Comparison of ENCODE assay signal across 8 cellular contexts in genomic region chr18:62881509-62882016, GRCh38.
DNase-seq lines count a peak whose midpoint lies in the region; ATAC-seq and TF ChIP-seq lines count a peak whose summit lies in the region.

No MANE protein-coding gene starts in this region.

- no peak overlapping the region for H3K9ac ChIP-seq in neuronal stem cell (ENCODE audit: low read depth, low read length, poor library complexity)

- no peak overlapping the region for H2BK120ac ChIP-seq in neuronal stem cell (ENCODE audit: low read depth, low read length)

- no peak overlapping the region for H2BK15ac ChIP-seq in neuronal stem cell (ENCODE audit: low read length)

- H3K9me3 Mint-ChIP-seq in WTC11 = no peaks in the 10 kb centered on the region

- H3K4ac ChIP-seq in neuronal stem cell (ENCODE audit: low read length) = no peak overlapping the region

- peak; percentile 35 for DNase-seq in GM10248 (ENCODE audit: extremely low spot score)
- peak; percentile 65 for DNase-seq in LNCaP clone FGC (ENCODE audit: low read depth)
- no peak for DNase-seq in WTC11 (ENCODE audit: low spot score)
- DNase-seq in iris pigment epithelial cell (ENCODE audit: low read depth) = peak; percentile 97
- DNase-seq in AML-193 (lab: John Stamatoyannopoulos, UW) = no peak
- no peak for DNase-seq in neuronal stem cell (ENCODE audit: low spot score)
- DNase-seq in activated CD4-positive, alpha-beta T cell treated with anti-CD3 and anti-CD28 coated beads, Interleukin-2, amount 50 U/mL, for 1 hour = no peak

- no peaks in the 10 kb centered on the region for H3K36me3 Mint-ChIP-seq in WTC11

- no peak overlapping the region for H4K91ac ChIP-seq in neuronal stem cell (ENCODE audit: low read depth, low read length, poor library complexity)

- H3K4me3 ChIP-seq in LNCaP clone FGC (ENCODE audit: low read depth, low read length) = no peak overlapping the region
- H3K4me3 ChIP-seq in neuronal stem cell (ENCODE audit: low read length in 2 of 2) = no peak overlapping the region

- no peak overlapping the region for H3K4me3 Mint-ChIP-seq in WTC11

- CTCF ChIA-PET in GM10248 (lab: Yijun Ruan, JAX) = interaction anchor here (1.3 kb wide), 1 partner anchor 14 kb away, joined by 3 read pairs; no protein-coding TSS in a partner anchor
- CTCF ChIA-PET in WTC11 (lab: Charles Lee) = no interaction called here

- no CpG with 5 or more reads among the region's 4 CpGs for WGBS in neuronal stem cell (ENCODE audit: extremely low coverage in 2 of 2, insufficient read length in 2 of 2, insufficient replicate concordance in 1 of 2), 2 donors

- no peak overlapping the region for H2BK5ac ChIP-seq in neuronal stem cell (ENCODE audit: low read length)

- no peak overlapping the region for H2BK12ac ChIP-seq in neuronal stem cell (ENCODE audit: low read length)

- H3K4me2 ChIP-seq in neuronal stem cell (ENCODE audit: insufficient read depth, low read length, poor library complexity, severe bottlenecking) = no peak overlapping the region

- peaks cover 0 to 4% of the 10 kb centered on the region in 2 donors for H3K9me3 ChIP-seq in neuronal stem cell (replicated peaks in 1 of 2; ENCODE audit: control insufficient read depth in 2 of 2, insufficient read depth in 1 of 2, low read depth in 1 of 2, low read length in 2 of 2)

- TF ChIP-seq CTCF in GM10248 (IDR thresholded peaks at IDR 0.05; ENCODE audit: control extremely low read depth, extremely low read depth, low read depth, missing control alignments) (no peak), LNCaP clone FGC (IDR thresholded peaks at IDR 0.05; ENCODE audit: control insufficient read depth, extremely low read depth, insufficient read depth) (no peak), WTC11 (IDR thresholded peaks at IDR 0.05) (no peak)

- peaks cover 14 to 15% of the 10 kb centered on the region in 2 donors for H3K4me1 ChIP-seq in neuronal stem cell (ENCODE audit: control insufficient read depth in 2 of 2, insufficient read depth in 1 of 2, low read depth in 1 of 2, low read length in 2 of 2)

- no peak overlapping the region for H3K18ac ChIP-seq in neuronal stem cell (ENCODE audit: low read length)

- no peak overlapping the region for H3K14ac ChIP-seq in neuronal stem cell (ENCODE audit: low read length)

- H3K23ac ChIP-seq in neuronal stem cell (ENCODE audit: low read depth, low read length, poor library complexity) = no peak overlapping the region

- no peak overlapping the region for H3K27ac ChIP-seq in neuronal stem cell (replicated peaks; ENCODE audit: low read length)

- no peak overlapping the region for H2AFZ ChIP-seq in neuronal stem cell (ENCODE audit: low read length)

- POLR2A ChIA-PET in GM10248 (lab: Yijun Ruan, JAX) = no interaction called here
- POLR2A ChIA-PET in WTC11 (lab: Charles Lee) = no interaction called here

- no peak overlapping the region for H4K8ac ChIP-seq in neuronal stem cell (ENCODE audit: low read depth, low read length)

- no peaks in the 10 kb centered on the region for H3K27me3 ChIP-seq in neuronal stem cell (ENCODE audit: control insufficient read depth in 3 of 3, insufficient read depth in 3 of 3, low read depth in 1 of 3, low read length in 3 of 3)

- no peaks in the 10 kb centered on the region for H3K27me3 Mint-ChIP-seq in WTC11 (ENCODE audit: low read depth)

- peaks cover 74% of the 10 kb centered on the region for H3K4me1 Mint-ChIP-seq in WTC11

- no peaks in the 10 kb centered on the region for H3K79me1 ChIP-seq in neuronal stem cell (ENCODE audit: low read depth, low read length)

- ATAC-seq in WTC11 (no peak), GM21737 (IDR thresholded peaks at IDR 0.05; ENCODE audit: unreplicated experiment) (no peak)

- H2AK5ac ChIP-seq in neuronal stem cell (ENCODE audit: low read depth, low read length) = no peak overlapping the region

- peak overlapping the region; percentile 85 for H3K27ac Mint-ChIP-seq in WTC11

- peaks cover 2 to 5% of the 10 kb centered on the region in 2 donors for H3K36me3 ChIP-seq in neuronal stem cell (replicated peaks in 1 of 2; ENCODE audit: control insufficient read depth in 2 of 2, insufficient read depth in 2 of 2, low read length in 2 of 2)

TF ChIP-seq in WTC11, 78 proteins besides CTCF, POLR2A, EP300 and RAD21:
- TF ChIP-seq ZNF138 (CRISPR knock-in tag; conservative IDR thresholded peaks at IDR 0.05) (no peak), NR2C2 (CRISPR knock-in tag; IDR thresholded peaks at IDR 0.05) (no peak), ZBTB43 (CRISPR knock-in tag; IDR thresholded peaks at IDR 0.05) (no peak), ZNF232 (CRISPR knock-in tag; IDR thresholded peaks at IDR 0.05) (no peak), ELF4 (CRISPR knock-in tag; IDR thresholded peaks at IDR 0.05; ENCODE audit: low read depth) (no peak), ZNF423 (CRISPR knock-in tag; IDR thresholded peaks at IDR 0.05) (no peak), ZBTB21 (CRISPR knock-in tag; IDR thresholded peaks at IDR 0.05; ENCODE audit: borderline replicate concordance) (no peak), JUN (CRISPR knock-in tag; IDR thresholded peaks at IDR 0.05) (no peak)

Comparison
In these comparisons a context has a peak if more than half of its experiments do, and no peak if none do; other contexts are left out.
1. DNase-seq: peak in GM10248 (single experiment), LNCaP clone FGC (single experiment) and iris pigment epithelial cell (single experiment); none in WTC11 (single experiment), AML-193 (0 of 2), neuronal stem cell (single experiment) and activated CD4-positive, alpha-beta T cell treated with anti-CD3 and anti-CD28 coated beads, Interleukin-2, amount 50 U/mL, for 1 hour (single experiment).